Comparison of ENCODE assay signal across 18 cellular contexts in the genomic region with DNA sequence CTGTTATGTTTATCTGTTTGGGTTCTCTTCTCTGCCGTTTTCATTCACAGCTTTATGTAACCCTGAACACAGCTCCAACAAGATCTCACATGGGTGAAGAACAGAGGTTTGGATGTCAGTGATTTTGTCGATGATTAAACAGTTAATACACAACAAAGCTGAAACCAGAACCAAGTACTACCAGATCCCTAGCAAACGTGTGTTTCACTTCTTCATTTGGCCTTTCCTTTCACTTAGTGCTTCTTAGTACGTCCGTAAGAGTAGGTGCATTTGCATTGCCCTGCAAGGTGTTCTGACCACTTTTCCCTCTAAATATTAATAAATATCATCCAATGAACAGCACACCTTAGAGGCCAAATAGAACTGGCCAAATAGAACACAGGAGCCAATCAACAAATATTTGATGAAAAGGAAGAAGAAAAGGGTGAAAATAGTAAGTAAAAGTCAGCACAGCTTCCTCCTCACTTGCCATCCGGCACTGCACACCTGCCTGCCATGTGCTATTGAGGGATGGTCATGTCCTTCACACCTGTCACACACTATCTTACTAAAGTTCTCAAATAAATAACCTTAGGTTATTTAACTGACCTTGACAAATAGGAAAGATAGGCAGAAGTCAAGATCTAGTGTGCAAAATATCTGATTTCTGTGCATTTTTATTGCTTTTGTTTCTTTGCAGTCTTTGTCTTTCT.
DNase-seq lines count a peak whose midpoint lies in the region; ATAC-seq, FAIRE-seq and TF ChIP-seq lines count a peak whose summit lies in the region.
"Had no signal": no experiment of that assay in that cellular context is flagged by ENCODE, and none has a peak within 500 bp of the region (broad histone marks: within the 10 kb centered on the region; RNA-seq: fewer than 3 reads in every experiment).

No MANE protein-coding gene starts in this region.

- ATAC-seq in GM18498 (IDR thresholded peaks at IDR 0.05; ENCODE audit: unreplicated experiment) (peak; percentile 97), GM19438 (IDR thresholded peaks at IDR 0.05; ENCODE audit: low read depth, unreplicated experiment) (peak; percentile 95), HG02798 (IDR thresholded peaks at IDR 0.05; ENCODE audit: poor library complexity, unreplicated experiment) (peak; percentile 93), HG03432 (IDR thresholded peaks at IDR 0.05; ENCODE audit: unreplicated experiment) (peak; percentile 97)
- ATAC-seq: lower lobe of right lung, Panc1 had no signal

- H3K4me1 Mint-ChIP-seq in nephron progenitor cell = no peaks in the 10 kb centered on the region
- no peaks in the 10 kb centered on the region for H3K4me1 Mint-ChIP-seq in Caco-2 (ENCODE audit: low read depth, unreplicated experiment)

- TF ChIP-seq CTCF in nephron progenitor cell (IDR thresholded peaks at IDR 0.05) (no peak), Caco-2 (IDR thresholded peaks at IDR 0.05; ENCODE audit: insufficient read depth in 1 of 2, low read depth in 1 of 2, low read length in 1 of 2, severe bottlenecking in 1 of 2, unreplicated experiment in 1 of 2) (no peak), uterus (IDR thresholded peaks at IDR 0.05) (no peak)

- H3K4me1 ChIP-seq in Caco-2 (no peaks in the 10 kb centered on the region), uterus (no peaks in the 10 kb centered on the region)
- H3K4me1 ChIP-seq: lower lobe of right lung had no signal

- DNase-seq in nephron progenitor cell (no peak), Caco-2 (no peak), HTR-8/SVneo (ENCODE audit: insufficient read length, low spot score) (no peak), uterus (no peak)
- DNase-seq: activated CD4-positive, alpha-beta T cell treated with anti-CD3 and anti-CD28 coated beads, Interleukin-2, amount 50 U/mL, for 48 hours; activated naive CD4-positive, alpha-beta T cell treated with anti-CD3 and anti-CD28 coated beads for 36 hours; caudate nucleus; HFFc6; hippocampal formation; lower lobe of right lung; trophoblast cell had no signal

- H3K4me3 Mint-ChIP-seq in nephron progenitor cell (no peak overlapping the region), Caco-2 (ENCODE audit: unreplicated experiment) (no peak overlapping the region)
- H3K4me3 Mint-ChIP-seq: activated naive CD4-positive, alpha-beta T cell treated with anti-CD3 and anti-CD28 coated beads for 36 hours; HFFc6 had no signal

- intact Hi-C loops in Caco-2 (cut with micrococcal nuclease; ENCODE audit: unreplicated experiment) (no loop called here), uterus (cut with DNase I; ENCODE audit: low total_unique reads) (no loop called here)

- H3K27ac Mint-ChIP-seq in nephron progenitor cell (no peak overlapping the region), Caco-2 (ENCODE audit: unreplicated experiment) (no peak overlapping the region)
- H3K27ac Mint-ChIP-seq: activated naive CD4-positive, alpha-beta T cell treated with anti-CD3 and anti-CD28 coated beads for 36 hours; HFFc6 had no signal

- no peaks in the 10 kb centered on the region for H3K27me3 ChIP-seq in Caco-2 (replicated peaks; ENCODE audit: control insufficient read depth, insufficient read depth, low read length)
- H3K27me3 ChIP-seq in uterus = no peaks in the 10 kb centered on the region

- H3K9me3 ChIP-seq in Caco-2 (no peaks in the 10 kb centered on the region), uterus (no peaks in the 10 kb centered on the region)
- H3K9me3 ChIP-seq: lower lobe of right lung had no signal

- no peak overlapping the region for H3K27ac ChIP-seq in uterus
- H3K27ac ChIP-seq: lower lobe of right lung, skin epidermis had no signal

- FAIRE-seq in HTR-8/SVneo (lab: Jason Lieb, UNC) = no peak
- FAIRE-seq: A204.1 had no signal

- no peaks in the 10 kb centered on the region for H3K36me3 Mint-ChIP-seq in nephron progenitor cell (ENCODE audit: low read depth)
- no peaks in the 10 kb centered on the region for H3K36me3 Mint-ChIP-seq in Caco-2 (ENCODE audit: insufficient read depth, unreplicated experiment)

- TF ChIP-seq POLR2A in uterus (IDR thresholded peaks at IDR 0.05) = no peak

- H3K27me3 Mint-ChIP-seq in nephron progenitor cell (ENCODE audit: low read depth, poor library complexity) = no peaks in the 10 kb centered on the region
- peaks cover 3% of the 10 kb centered on the region for H3K27me3 Mint-ChIP-seq in Caco-2 (ENCODE audit: insufficient read depth, unreplicated experiment)

- POLR2A ChIA-PET in Caco-2 (lab: Charles Lee) = no interaction called here

- H3K4me3 ChIP-seq in Caco-2 (ENCODE audit: low read depth, low read length) = no peak overlapping the region
- H3K4me3 ChIP-seq in uterus = no peak overlapping the region
- H3K4me3 ChIP-seq: lower lobe of right lung, skin epidermis had no signal

- no TSS peak for BruUV-seq in Caco-2 (replicated peaks; lab: Mats Ljungman, UMichigan)

- H3K9me3 Mint-ChIP-seq in nephron progenitor cell = peaks cover 41% of the 10 kb centered on the region
- H3K9me3 Mint-ChIP-seq in Caco-2 (ENCODE audit: unreplicated experiment) = no peaks in the 10 kb centered on the region
- H3K9me3 Mint-ChIP-seq: activated naive CD4-positive, alpha-beta T cell treated with anti-CD3 and anti-CD28 coated beads for 36 hours; HFFc6 had no signal

- no peaks in the 10 kb centered on the region for H3K36me3 ChIP-seq in Caco-2 (ENCODE audit: control insufficient read depth, insufficient read depth, low read length)
- H3K36me3 ChIP-seq in uterus = no peaks in the 10 kb centered on the region
- H3K36me3 ChIP-seq: lower lobe of right lung had no signal

- CTCF ChIA-PET in Caco-2 (lab: Charles Lee) = no interaction called here
